ENCODE assay signal across 8 cellular contexts in the genomic region with DNA sequence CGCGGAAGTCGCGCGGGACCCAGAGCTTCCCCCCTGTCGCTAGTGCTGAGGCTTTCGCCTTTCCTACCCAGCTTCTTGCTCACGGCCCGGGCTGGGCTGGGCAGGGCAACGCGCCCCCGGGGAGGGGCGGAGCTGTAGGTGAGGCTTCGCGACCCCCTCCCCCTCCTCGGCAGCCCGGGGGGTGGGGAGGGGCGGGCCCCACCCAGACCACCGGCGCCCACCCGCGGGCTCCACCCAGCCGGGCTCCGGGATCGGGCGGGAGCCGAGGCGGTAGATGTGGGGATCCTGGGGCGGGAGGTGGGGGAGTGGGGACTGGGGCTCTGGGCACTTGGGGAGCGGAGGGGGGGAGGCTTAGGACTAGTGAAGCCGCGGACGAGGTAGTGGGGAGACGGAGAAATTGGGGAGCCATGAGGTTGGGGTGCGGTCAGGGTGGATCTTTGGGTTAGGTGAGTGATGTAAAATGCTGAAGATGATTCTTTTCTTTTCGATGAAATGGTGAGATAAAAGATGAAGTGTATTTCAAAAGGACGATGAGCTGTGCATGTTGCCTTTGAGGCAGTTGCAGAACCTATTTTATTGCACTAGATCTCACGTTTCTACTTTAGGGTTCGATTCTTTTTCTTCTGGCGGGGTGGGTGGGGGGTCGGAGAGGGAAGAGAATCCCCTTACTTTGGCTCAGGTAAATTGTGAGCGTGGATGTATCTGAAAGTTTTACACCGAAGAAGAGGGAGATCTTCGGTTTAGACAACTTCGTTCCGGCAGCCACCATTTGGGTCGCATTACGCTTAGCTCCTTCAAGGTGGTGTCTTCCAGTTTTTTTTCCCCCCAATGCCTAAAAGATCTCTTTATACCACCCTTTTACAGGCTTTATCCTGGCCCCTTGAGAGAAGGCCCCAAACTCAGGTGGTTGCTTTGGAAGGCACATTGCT. TPM values are rescaled to one million over a fixed set of nuclear protein-coding genes. Genes with fewer than 3 reads are reported as not detected.
DNase-seq lines count a peak whose midpoint lies in the region; ATAC-seq, FAIRE-seq and TF ChIP-seq lines count a peak whose summit lies in the region.

No MANE protein-coding gene starts in this region.

- peak; percentile 21 for ATAC-seq in naive thymus-derived CD4-positive, alpha-beta T cell
- ATAC-seq in aorta (ENCODE audit: low FRiP score), result peak; percentile 23

- H3K4me1 Mint-ChIP-seq in naive thymus-derived CD4-positive, alpha-beta T cell, result peaks cover 34 to 63% (median 47%) of the 10 kb centered on the region in 7 donors

- H3K27ac Mint-ChIP-seq in naive thymus-derived CD4-positive, alpha-beta T cell, result peak overlapping the region; percentile 89 to 98 (median 96)

- H3K4me3 ChIP-seq in AG04450 (ENCODE audit: low read depth, low read length), result peak overlapping the region; percentile 80
- peak overlapping the region; percentile 89 for H3K4me3 ChIP-seq in epithelial cell of proximal tubule (ENCODE audit: low read depth, low read length)
- H3K4me3 ChIP-seq in naive thymus-derived CD4-positive, alpha-beta T cell (ENCODE audit: low read length), result peak overlapping the region; percentile 50
- H3K4me3 ChIP-seq in aorta (ENCODE audit: low read length in 2 of 2), result peak overlapping the region; percentile 75 to 85

- H3K36me3 Mint-ChIP-seq in naive thymus-derived CD4-positive, alpha-beta T cell, result peaks cover 0 to 2% (median 0%) of the 10 kb centered on the region in 5 donors

- TF ChIP-seq CTCF in AG04450 (IDR thresholded peaks at IDR 0.05; ENCODE audit: low read depth, low read length) (no peak), epithelial cell of proximal tubule (conservative IDR thresholded peaks at IDR 0.05; ENCODE audit: low read depth, low read length) (no peak)

- H3K9me3 ChIP-seq in AG04450 (ENCODE audit: control insufficient read depth, insufficient read depth, low read length) (no peaks in the 10 kb centered on the region; the same call in 1 of the 2 replicates), aorta (ENCODE audit: control insufficient read depth, low read length) (no peaks in the 10 kb centered on the region)
- no peaks in the 10 kb centered on the region for H3K9me3 ChIP-seq in naive thymus-derived CD4-positive, alpha-beta T cell (ENCODE audit: control insufficient read depth in 2 of 3, low read length in 3 of 3)

- H3K27me3 Mint-ChIP-seq in naive thymus-derived CD4-positive, alpha-beta T cell, result no peaks in the 10 kb centered on the region

- POLR2A ChIA-PET in AG04450 (lab: Yijun Ruan, JAX), result interaction anchor here (1.8 kb wide), 1 partner anchor 23 kb away, joined by 5 read pairs; no protein-coding TSS in a partner anchor
- POLR2A ChIA-PET in naive thymus-derived CD4-positive, alpha-beta T cell (lab: Charles Lee), result interaction anchor here (0.8 to 1.7 kb wide), 2 partner anchors 43 to 1013 kb away, joined by 3 to 6 read pairs; a partner anchor contains a TSS

- DNase-seq in AG04450 (ENCODE audit: low read depth, low spot score), result no peak
- DNase-seq in GM18507 (ENCODE audit: extremely low spot score, insufficient read length, low read depth), result peak; percentile 44
- peak; percentile 84 for DNase-seq in HuH-7.5 (ENCODE audit: low spot score)
- peak; percentile 34 for DNase-seq in T-helper 9 cell
- no peak for DNase-seq in epithelial cell of proximal tubule (ENCODE audit: low read depth)
- peak in 6 of 9 donors; percentile 5 to 51 (median 28) for DNase-seq in naive thymus-derived CD4-positive, alpha-beta T cell
- DNase-seq in aorta, result peak in 1 of 2 donors; percentile 80
- no peak for DNase-seq in SW 1271 (lab: John Stamatoyannopoulos, UW)

- H3K27ac ChIP-seq in AG04450 (ENCODE audit: low read depth, low read length) (peak overlapping the region; percentile 3), aorta (ENCODE audit: low read depth in 1 of 2, low read length in 2 of 2) (peak overlapping the region; percentile 20 to 64)
- H3K27ac ChIP-seq in naive thymus-derived CD4-positive, alpha-beta T cell (ENCODE audit: low read depth, low read length), result peak overlapping the region; percentile 87

- H3K36me3 ChIP-seq in naive thymus-derived CD4-positive, alpha-beta T cell (ENCODE audit: control insufficient read depth in 2 of 3, insufficient read depth in 3 of 3, low read length in 3 of 3), result peaks cover 0 to 7% (median 0%) of the 10 kb centered on the region in 3 experiments
- H3K36me3 ChIP-seq in aorta (ENCODE audit: control insufficient read depth in 1 of 2, insufficient read depth in 2 of 2, low read length in 1 of 2), result no peaks in the 10 kb centered on the region

- no peaks in the 10 kb centered on the region for H3K27me3 ChIP-seq in AG04450 (ENCODE audit: control insufficient read depth, insufficient read depth, low read length)
- H3K27me3 ChIP-seq in naive thymus-derived CD4-positive, alpha-beta T cell (ENCODE audit: control insufficient read depth in 2 of 2, insufficient read depth in 2 of 2, low read length in 2 of 2), result no peaks in the 10 kb centered on the region
- H3K27me3 ChIP-seq in aorta (ENCODE audit: control insufficient read depth in 1 of 2, insufficient read depth in 2 of 2, low read length in 1 of 2), result no peaks in the 10 kb centered on the region

- FAIRE-seq in GM18507 (lab: Jason Lieb, UNC), result no peak

- H3K9me3 Mint-ChIP-seq in naive thymus-derived CD4-positive, alpha-beta T cell, result peaks cover 0 to 3% (median 0%) of the 10 kb centered on the region in 11 donors

- 4% methylated on average over 35 to 48 of the region's 48 CpGs for WGBS in aorta, 2 donors

- peak overlapping the region; percentile 86 to 100 (median 97) for H3K4me3 Mint-ChIP-seq in naive thymus-derived CD4-positive, alpha-beta T cell

- H3K4me1 ChIP-seq in naive thymus-derived CD4-positive, alpha-beta T cell (ENCODE audit: control insufficient read depth in 2 of 2, insufficient read depth in 2 of 2, low read length in 2 of 2), result peaks cover 0 to 17% of the 10 kb centered on the region in 2 donors
- no peaks in the 10 kb centered on the region for H3K4me1 ChIP-seq in aorta (ENCODE audit: control insufficient read depth in 1 of 2, insufficient read depth in 2 of 2, low read length in 2 of 2)

- intact Hi-C loops in naive thymus-derived CD4-positive, alpha-beta T cell (cut with micrococcal nuclease), result loop anchor here (1.0 to 10.0 kb wide), 8 partner anchors 42 to 603 kb away; a partner anchor contains a TSS
- intact Hi-C loops in aorta (cut with DNase I), result loop anchor here (2.0 to 5.0 kb wide), 2 partner anchors 41 to 91 kb away; no protein-coding TSS in a partner anchor

- CTCF ChIA-PET in AG04450 (lab: Charles Lee), result interaction anchor here (1.4 to 1.8 kb wide), 4 partner anchors 42 to 591 kb away, joined by 3 to 7 read pairs (median 4); a partner anchor contains a TSS
- CTCF ChIA-PET in naive thymus-derived CD4-positive, alpha-beta T cell (lab: Charles Lee), result interaction anchor here (0.6 kb wide), 1 partner anchor 126 kb away, joined by 3 read pairs; no protein-coding TSS in a partner anchor

RNA-seq across cellular contexts. Expression of a gene that starts 0.6 kb away (rescaled TPM):
- polyA plus RNA-seq in AG04450 (2011; rRNA removed) (28.6 and 29.0 TPM in 2 replicates), aorta (1 to 10 TPM; 8.1 to 9.5 TPM)
- 65.2 and 71.9 TPM in 2 replicates for polyA minus RNA-seq in AG04450 (2011; rRNA and poly(A)+ RNA removed)
- total RNA-seq in epithelial cell of proximal tubule (10.3 and 16.5 TPM in 2 replicates), aorta (10 to 100 TPM; 81.1 to 99.8 TPM)
- 10 to 100 TPM; 48.6 to 62.0 (median 52.4) TPM for total RNA-seq in naive thymus-derived CD4-positive, alpha-beta T cell
- 10 to 100 TPM; 15.9 to 23.1 TPM for polyA plus RNA-seq in naive thymus-derived CD4-positive, alpha-beta T cell

RNA-seq across cellular contexts. Expression of a gene that starts 42.1 kb away (rescaled TPM):
- polyA plus RNA-seq in AG04450 (2011; rRNA removed) (13.8 and 18.8 TPM in 2 replicates), aorta (10 to 100 TPM in 1 of 2 donors, 1 to 10 TPM in 1; 4.4 to 14.3 TPM)
- polyA minus RNA-seq in AG04450 (2011; rRNA and poly(A)+ RNA removed), result 25.9 and 30.2 TPM in 2 replicates
- total RNA-seq in epithelial cell of proximal tubule (3.7 and 9.3 TPM in 2 replicates), aorta (10 to 100 TPM; 13.2 to 25.7 TPM)
- total RNA-seq in naive thymus-derived CD4-positive, alpha-beta T cell, result 10 to 100 TPM; 11.0 to 34.9 (median 18.3) TPM
- 1 to 10 TPM; 2.8 to 4.7 TPM for polyA plus RNA-seq in naive thymus-derived CD4-positive, alpha-beta T cell

Comparison
In these comparisons a context has a peak if more than half of its experiments do, and no peak if none do; other contexts are left out.
1. DNase-seq: peak in GM18507 (single experiment), HuH-7.5 (single experiment), T-helper 9 cell (single experiment) and naive thymus-derived CD4-positive, alpha-beta T cell (6 of 9); none in AG04450 (single experiment), epithelial cell of proximal tubule (single experiment) and SW 1271 (0 of 2).
2. H3K27ac ChIP-seq: peak in every context shown above with its lines; median percentile 87 in naive thymus-derived CD4-positive, alpha-beta T cell; 42 in aorta; 3 in AG04450.
3. Peak in every context shown above with its lines, with median percentiles within 50 percentile points of each other: H3K4me3 ChIP-seq.